35 cellular contexts compared by ENCODE assay signal in genomic region chr7:97541188-97541587, GRCh38.
A peak's percentile ranks its signal among the peaks of the same experiment; 100 is the strongest.
DNase-seq lines count a peak whose midpoint lies in the region; ATAC-seq and TF ChIP-seq lines count a peak whose summit lies in the region.
"Had no signal": no experiment of that assay in that cellular context is flagged by ENCODE, and none has a peak within 500 bp of the region (broad histone marks: within the 10 kb centered on the region; RNA-seq: fewer than 3 reads in every experiment).

No MANE protein-coding gene starts in this region.

- no peaks in the 10 kb centered on the region for H3K79me2 ChIP-seq in osteoblast (ENCODE audit: insufficient read depth, low read length)

- no peaks in the 10 kb centered on the region for H4K20me1 ChIP-seq in osteoblast (ENCODE audit: insufficient read depth, low read length)
- H4K20me1 ChIP-seq: BLaER1; BLaER1 treated with 17β-estradiol and CSF1 and Interleukin-3, amounts not matched to agents 10 nM and 100 nM had no signal

- H3K9me3 Mint-ChIP-seq in stimulated activated memory B cell treated with anti-CD40 and anti-IgM and Interleukin-4, amounts not matched to agents 10 μg/mL and 1 μg/mL and 100 μg/mL, for 72 hours, result no peaks in the 10 kb centered on the region
- no peaks in the 10 kb centered on the region for H3K9me3 Mint-ChIP-seq in MCF 10A (ENCODE audit: unreplicated experiment)

- no peaks in the 10 kb centered on the region for H3K4me1 Mint-ChIP-seq in stimulated activated memory B cell treated with anti-CD40 and anti-IgM and Interleukin-4, amounts not matched to agents 10 μg/mL and 1 μg/mL and 100 μg/mL, for 72 hours
- no peaks in the 10 kb centered on the region for H3K4me1 Mint-ChIP-seq in MCF 10A (ENCODE audit: insufficient read depth, unreplicated experiment)
- H3K4me1 Mint-ChIP-seq: B cell; CD14-positive monocyte; CD4-positive, alpha-beta memory T cell; CD4-positive, CD25-positive, alpha-beta regulatory T cell; CD8-positive, alpha-beta memory T cell had no signal

- H3K9me3 ChIP-seq in neuronal stem cell (replicated peaks in 1 of 2; ENCODE audit: control insufficient read depth in 2 of 2, insufficient read depth in 1 of 2, low read depth in 1 of 2, low read length in 2 of 2) (peaks cover 0 to 3% of the 10 kb centered on the region in 2 donors), Peyer's patch (no peaks in the 10 kb centered on the region), osteoblast (ENCODE audit: low read depth, low read length) (no peaks in the 10 kb centered on the region)
- H3K9me3 ChIP-seq: A549, Caco-2 had no signal

- H3K18ac ChIP-seq in neuronal stem cell (ENCODE audit: low read length), result peak overlapping the region; percentile 27

- no peak overlapping the region for H2AK5ac ChIP-seq in neuronal stem cell (ENCODE audit: low read depth, low read length)

- no peak overlapping the region for H3K9ac ChIP-seq in neuronal stem cell (ENCODE audit: low read depth, low read length, poor library complexity)
- H3K9ac ChIP-seq: BLaER1; BLaER1 treated with 17β-estradiol and CSF1 and Interleukin-3, amounts not matched to agents 10 nM and 100 nM had no signal

- no peak overlapping the region for H3K27ac Mint-ChIP-seq in stimulated activated memory B cell treated with anti-CD40 and anti-IgM and Interleukin-4, amounts not matched to agents 10 μg/mL and 1 μg/mL and 100 μg/mL, for 72 hours
- no peak overlapping the region for H3K27ac Mint-ChIP-seq in MCF 10A (ENCODE audit: low read depth, unreplicated experiment)
- H3K27ac Mint-ChIP-seq: B cell; CD14-positive monocyte; CD4-positive, alpha-beta memory T cell; CD4-positive, alpha-beta T cell; CD4-positive, CD25-positive, alpha-beta regulatory T cell; CD8-positive, alpha-beta memory T cell; CD8-positive, alpha-beta T cell had no signal

- H3K14ac ChIP-seq in neuronal stem cell (ENCODE audit: low read length), result no peak overlapping the region

- no peak for TF ChIP-seq POLR2A in Peyer's patch (IDR thresholded peaks at IDR 0.05)

- H4K8ac ChIP-seq in neuronal stem cell (ENCODE audit: low read depth, low read length), result peak overlapping the region; percentile 82

- POLR2A ChIA-PET in MCF 10A (lab: Yijun Ruan, JAX), result no interaction called here

- H3K36me3 ChIP-seq in neuronal stem cell (replicated peaks in 1 of 2; ENCODE audit: control insufficient read depth in 2 of 2, insufficient read depth in 2 of 2, low read length in 2 of 2) (no peaks in the 10 kb centered on the region), Peyer's patch (no peaks in the 10 kb centered on the region), osteoblast (ENCODE audit: insufficient read depth, low read length) (no peaks in the 10 kb centered on the region)
- H3K36me3 ChIP-seq: BE2C; BLaER1; BLaER1 treated with 17β-estradiol and CSF1 and Interleukin-3, amounts not matched to agents 10 nM and 100 nM had no signal

- no peak overlapping the region for H3K27ac ChIP-seq in neuronal stem cell (replicated peaks; ENCODE audit: low read length)
- no peak overlapping the region for H3K27ac ChIP-seq in Peyer's patch
- H3K27ac ChIP-seq in osteoblast (ENCODE audit: low read depth, low read length), result no peak overlapping the region
- H3K27ac ChIP-seq: 22Rv1; A549; BLaER1; BLaER1 treated with 17β-estradiol and CSF1 and Interleukin-3, amounts not matched to agents 10 nM and 100 nM; C4-2B had no signal

- no TSS peak for BruUV-seq in MCF 10A (replicated peaks; lab: Mats Ljungman, UMichigan)

- no peak overlapping the region for H3K4me2 ChIP-seq in neuronal stem cell (ENCODE audit: insufficient read depth, low read length, poor library complexity, severe bottlenecking)
- no peak overlapping the region for H3K4me2 ChIP-seq in osteoblast (ENCODE audit: insufficient read depth, low read length)
- H3K4me2 ChIP-seq: A549; BLaER1; BLaER1 treated with 17β-estradiol and CSF1 and Interleukin-3, amounts not matched to agents 10 nM and 100 nM had no signal

- no peak overlapping the region for H3K4ac ChIP-seq in neuronal stem cell (ENCODE audit: low read length)

- H3K79me1 ChIP-seq in neuronal stem cell (ENCODE audit: low read depth, low read length), result no peaks in the 10 kb centered on the region

- intact Hi-C loops in posterior vena cava (cut with DNase I) (no loop called here), MCF 10A (cut with micrococcal nuclease) (no loop called here)

- H2BK12ac ChIP-seq in neuronal stem cell (ENCODE audit: low read length), result no peak overlapping the region

- H2BK120ac ChIP-seq in neuronal stem cell (ENCODE audit: low read depth, low read length), result no peak overlapping the region

- H2BK5ac ChIP-seq in neuronal stem cell (ENCODE audit: low read length), result no peak overlapping the region

- no peak overlapping the region for H2BK15ac ChIP-seq in neuronal stem cell (ENCODE audit: low read length)

- CTCF ChIA-PET in MCF 10A (lab: Yijun Ruan, JAX), result no interaction called here

- H3K27me3 Mint-ChIP-seq in stimulated activated memory B cell treated with anti-CD40 and anti-IgM and Interleukin-4, amounts not matched to agents 10 μg/mL and 1 μg/mL and 100 μg/mL, for 72 hours, result no peaks in the 10 kb centered on the region
- peaks cover 20% of the 10 kb centered on the region for H3K27me3 Mint-ChIP-seq in MCF 10A (ENCODE audit: insufficient read depth, unreplicated experiment)
- H3K27me3 Mint-ChIP-seq: B cell; CD4-positive, alpha-beta memory T cell; CD4-positive, alpha-beta T cell; CD4-positive, CD25-positive, alpha-beta regulatory T cell had no signal

- no peaks in the 10 kb centered on the region for H3K36me3 Mint-ChIP-seq in stimulated activated memory B cell treated with anti-CD40 and anti-IgM and Interleukin-4, amounts not matched to agents 10 μg/mL and 1 μg/mL and 100 μg/mL, for 72 hours
- H3K36me3 Mint-ChIP-seq in MCF 10A (ENCODE audit: insufficient read depth, unreplicated experiment), result no peaks in the 10 kb centered on the region
- H3K36me3 Mint-ChIP-seq: CD14-positive monocyte; CD4-positive, alpha-beta memory T cell; CD4-positive, CD25-positive, alpha-beta regulatory T cell; CD8-positive, alpha-beta memory T cell; CD8-positive, alpha-beta T cell had no signal

- ATAC-seq in stimulated activated memory B cell treated with anti-CD40 and anti-IgM and Interleukin-4, amounts not matched to agents 10 μg/mL and 1 μg/mL and 100 μg/mL, for 72 hours, result peak; percentile 36
- ATAC-seq: CD8-positive, alpha-beta T cell had no signal

- H3K4me3 ChIP-seq in neuronal stem cell (ENCODE audit: low read length in 2 of 2), result no peak overlapping the region
- H3K4me3 ChIP-seq in Peyer's patch, result no peak overlapping the region
- H3K4me3 ChIP-seq in osteoblast (ENCODE audit: insufficient read depth, low read length), result no peak overlapping the region
- H3K4me3 ChIP-seq: A549; BLaER1; BLaER1 treated with 17β-estradiol and CSF1 and Interleukin-3, amounts not matched to agents 10 nM and 100 nM had no signal

- no CpG with 5 or more reads among the region's 14 CpGs for WGBS in neuronal stem cell (ENCODE audit: extremely low coverage in 2 of 2, insufficient read length in 2 of 2, insufficient replicate concordance in 1 of 2), 2 donors

- H3K4me1 ChIP-seq in neuronal stem cell (ENCODE audit: control insufficient read depth in 2 of 2, insufficient read depth in 1 of 2, low read depth in 1 of 2, low read length in 2 of 2) (no peaks in the 10 kb centered on the region), Peyer's patch (no peaks in the 10 kb centered on the region), osteoblast (ENCODE audit: insufficient read depth, low read length) (no peaks in the 10 kb centered on the region)
- H3K4me1 ChIP-seq: A549; BE2C; BLaER1; BLaER1 treated with 17β-estradiol and CSF1 and Interleukin-3, amounts not matched to agents 10 nM and 100 nM; Caco-2 had no signal

- peak; percentile 73 for DNase-seq in mesenteric fat pad (ENCODE audit: low spot score)
- DNase-seq in neuronal stem cell (ENCODE audit: low spot score), result no peak
- DNase-seq in posterior vena cava (ENCODE audit: low spot score), result peak; percentile 54
- no peak for DNase-seq in Peyer's patch
- no peak for DNase-seq in NCI-H2171 (lab: John Stamatoyannopoulos, UW)
- DNase-seq in MCF 10A (ENCODE audit: unreplicated experiment), result no peak
- no peak for DNase-seq in osteoblast (ENCODE audit: insufficient read length, low spot score, missing footprints)
- DNase-seq: 8988T; ACHN; AML-193; BE2C; C1 segment of cervical spinal cord; Caco-2; Calu3; CD4-positive, alpha-beta memory T cell; CD4-positive, alpha-beta T cell; CD4-positive, CD25-positive, alpha-beta regulatory T cell; CD8-positive, alpha-beta memory T cell; CD8-positive, alpha-beta T cell; COR-L47; DMS 273 treated with DMSO at 0.1 percent for 48 hours; DMS153; DMS53; DMS79; DMS79 treated with DMSO at 0.1 percent for 48 hours; DND-41; EL had no signal

- H3K4me3 Mint-ChIP-seq in stimulated activated memory B cell treated with anti-CD40 and anti-IgM and Interleukin-4, amounts not matched to agents 10 μg/mL and 1 μg/mL and 100 μg/mL, for 72 hours, result no peak overlapping the region
- no peak overlapping the region for H3K4me3 Mint-ChIP-seq in MCF 10A (ENCODE audit: unreplicated experiment)
- H3K4me3 Mint-ChIP-seq: B cell; CD14-positive monocyte; CD4-positive, alpha-beta memory T cell; CD4-positive, alpha-beta T cell; CD4-positive, CD25-positive, alpha-beta regulatory T cell; CD8-positive, alpha-beta memory T cell; CD8-positive, alpha-beta T cell had no signal

- H2AFZ ChIP-seq in neuronal stem cell (ENCODE audit: low read length) (no peak overlapping the region), osteoblast (ENCODE audit: low read length) (no peak overlapping the region)

- H3K23ac ChIP-seq in neuronal stem cell (ENCODE audit: low read depth, low read length, poor library complexity), result peak overlapping the region; percentile 91

- TF ChIP-seq CTCF in Peyer's patch (IDR thresholded peaks at IDR 0.05) (no peak), MCF 10A (IDR thresholded peaks at IDR 0.05; ENCODE audit: unreplicated experiment) (no peak), osteoblast (IDR thresholded peaks at IDR 0.05; ENCODE audit: extremely low read depth, low read depth, low read length) (no peak)

- H3K27me3 ChIP-seq in neuronal stem cell (ENCODE audit: control insufficient read depth in 3 of 3, insufficient read depth in 3 of 3, low read depth in 1 of 3, low read length in 3 of 3), result no peaks in the 10 kb centered on the region
- H3K27me3 ChIP-seq in Peyer's patch, result no peaks in the 10 kb centered on the region
- H3K27me3 ChIP-seq in osteoblast (ENCODE audit: insufficient read depth, low read length), result no peaks in the 10 kb centered on the region
- H3K27me3 ChIP-seq: BE2C; BLaER1; BLaER1 treated with 17β-estradiol and CSF1 and Interleukin-3, amounts not matched to agents 10 nM and 100 nM had no signal

- H4K91ac ChIP-seq in neuronal stem cell (ENCODE audit: low read depth, low read length, poor library complexity), result no peak overlapping the region

Comparison
In these comparisons a context has a peak if more than half of its experiments do, and no peak if none do; other contexts are left out.
1. DNase-seq: peak in mesenteric fat pad (single experiment) and posterior vena cava (single experiment); none in neuronal stem cell (single experiment), Peyer's patch (0 of 3), NCI-H2171 (single experiment), MCF 10A (single experiment) and osteoblast (single experiment).